ENCODE assay signal across 18 cellular contexts in genomic region chr2:171964328-171964727, GRCh38. TPM values are rescaled to one million over a fixed set of nuclear protein-coding genes. Genes with fewer than 3 reads are reported as not detected.
"Had no signal": no experiment of that assay in that cellular context is flagged by ENCODE, and none has a peak within 500 bp of the region (broad histone marks: within the 10 kb centered on the region; RNA-seq: fewer than 3 reads in every experiment).

No MANE protein-coding gene starts in this region.

- DNase-seq: activated CD4-positive, alpha-beta T cell treated with anti-CD3 and anti-CD28 coated beads, Interleukin-2, amount 10 ng/mL, durations not matched to agents 24 days and 14 days; activated CD8-positive, alpha-beta T cell treated with anti-CD3 and anti-CD28 coated beads, Interleukin-2, amount 10 ng/mL, durations not matched to agents 7 days and 5 days; activated naive CD4-positive, alpha-beta T cell treated with anti-CD3 and anti-CD28 coated beads for 36 hours; activated T-cell treated with anti-CD3 and anti-CD28 coated beads, Interleukin-2, amount 50 U/mL, for 4 hours; erythroblast; foreskin melanocyte; kidney; natural killer cell; retina; spleen; stimulated activated CD8-positive, alpha-beta memory T cell treated with anti-CD3 and anti-CD28 coated beads, Interleukin-4, amount 100 ng/mL, for 48 hours; stimulated activated naive CD4-positive, alpha-beta T cell; thyroid gland had no signal

- H3K4me3 ChIP-seq: ascending aorta, breast epithelium, coronary artery, lung, spleen, thyroid gland had no signal

- H3K27me3 ChIP-seq: ascending aorta, breast epithelium, spleen, thyroid gland had no signal

- H3K9me3 Mint-ChIP-seq: activated CD4-positive, alpha-beta T cell treated with anti-CD3 and anti-CD28 coated beads, Interleukin-2, amount 10 ng/mL, durations not matched to agents 24 days and 14 days; activated naive CD4-positive, alpha-beta T cell treated with anti-CD3 and anti-CD28 coated beads for 36 hours; activated T-cell treated with anti-CD3 and anti-CD28 coated beads, Interleukin-2, amount 50 U/mL, for 4 hours; natural killer cell had no signal

- H3K27ac Mint-ChIP-seq: activated CD4-positive, alpha-beta T cell treated with anti-CD3 and anti-CD28 coated beads, Interleukin-2, amount 10 ng/mL, durations not matched to agents 24 days and 14 days; activated naive CD4-positive, alpha-beta T cell treated with anti-CD3 and anti-CD28 coated beads for 36 hours; natural killer cell had no signal

- H3K4me1 ChIP-seq: ascending aorta, breast epithelium, thyroid gland had no signal

- ATAC-seq: activated CD8-positive, alpha-beta T cell treated with anti-CD3 and anti-CD28 coated beads, Interleukin-2, amount 10 ng/mL, durations not matched to agents 7 days and 5 days; activated T-cell treated with anti-CD3 and anti-CD28 coated beads, Interleukin-2, amount 50 U/mL, for 4 hours; left lobe of liver; natural killer cell had no signal

- H3K27me3 Mint-ChIP-seq: activated CD4-positive, alpha-beta T cell treated with anti-CD3 and anti-CD28 coated beads, Interleukin-2, amount 10 ng/mL, durations not matched to agents 24 days and 14 days had no signal

- H3K36me3 ChIP-seq: breast epithelium had no signal

- H3K4me3 Mint-ChIP-seq: activated CD4-positive, alpha-beta T cell treated with anti-CD3 and anti-CD28 coated beads, Interleukin-2, amount 10 ng/mL, durations not matched to agents 24 days and 14 days; activated CD8-positive, alpha-beta T cell treated with anti-CD3 and anti-CD28 coated beads, Interleukin-2, amount 10 ng/mL, durations not matched to agents 7 days and 5 days; activated naive CD4-positive, alpha-beta T cell treated with anti-CD3 and anti-CD28 coated beads for 36 hours; activated T-cell treated with anti-CD3 and anti-CD28 coated beads, Interleukin-2, amount 50 U/mL, for 4 hours; natural killer cell had no signal

- H3K9me3 ChIP-seq: ascending aorta, breast epithelium, spleen, thyroid gland had no signal

- H3K27ac ChIP-seq: ascending aorta, breast epithelium, coronary artery, spleen, thyroid gland had no signal

RNA-seq across cellular contexts. Expression of gene METAP1D, which starts 35.4 kb away (rescaled TPM):
- total RNA-seq: ascending aorta had no signal
